ENCODE assay signal across 8 cellular contexts in genomic region chr15:91051248-91051647, GRCh38. TPM values are rescaled to one million over a fixed set of nuclear protein-coding genes. Genes with fewer than 3 reads are reported as not detected.
"Had no signal": no experiment of that assay in that cellular context is flagged by ENCODE, and none has a peak within 500 bp of the region (broad histone marks: within the 10 kb centered on the region; RNA-seq: fewer than 3 reads in every experiment).

No MANE protein-coding gene starts in this region.

- DNase-seq: IMR-90, KBM-7 had no signal

- FAIRE-seq: HepG2, HTR-8/SVneo had no signal

- H3K36me3 Mint-ChIP-seq: IgD-negative memory B cell had no signal

- H3K4me3 Mint-ChIP-seq: IgD-negative memory B cell had no signal

- H3K9me3 Mint-ChIP-seq: IgD-negative memory B cell had no signal

- H3K27ac ChIP-seq: HL-60 had no signal

- ATAC-seq: HepG2 had no signal

- H3K27ac Mint-ChIP-seq: IgD-negative memory B cell had no signal

RNA-seq across cellular contexts. Expression of gene SV2B, which starts 48.8 kb away (rescaled TPM):
- total RNA-seq: HepG2, HT-29, HT1080, IMR-90 had no signal
- polyA plus RNA-seq: HepG2, IMR-90 had no signal
